10 cellular contexts compared by ENCODE assay signal in genomic region chr16:73020409-73020884, GRCh38. TPM values are rescaled to one million over a fixed set of nuclear protein-coding genes. Genes with fewer than 3 reads are reported as not detected.
DNase-seq lines count a peak whose midpoint lies in the region; ATAC-seq and TF ChIP-seq lines count a peak whose summit lies in the region.
"Had no signal": no experiment of that assay in that cellular context is flagged by ENCODE, and none has a peak within 500 bp of the region (broad histone marks: within the 10 kb centered on the region; RNA-seq: fewer than 3 reads in every experiment).

No MANE protein-coding gene starts in this region.

- TF ChIP-seq EP300 in upper lobe of left lung (IDR thresholded peaks at IDR 0.05), result no peak

- no peaks in the 10 kb centered on the region for H3K36me3 Mint-ChIP-seq in activated T-helper 17 cell treated with anti-CD3 and anti-CD28 coated beads, Interleukin-2, amount 50 U/mL, for 72 hours (ENCODE audit: low read depth)

- H3K9me3 ChIP-seq in upper lobe of left lung, result no peaks in the 10 kb centered on the region
- H3K9me3 ChIP-seq: BLaER1 had no signal

- peak; percentile 23 for DNase-seq in NCI-H2171 treated with DMSO at 0.1 percent for 48 hours (lab: John Stamatoyannopoulos, UW)
- no peak for DNase-seq in NCI-H2171 (lab: John Stamatoyannopoulos, UW)
- DNase-seq in amniotic epithelial cell (ENCODE audit: low read depth), result peak; percentile 42
- peak; percentile 38 for DNase-seq in iPS-NIHi11 (ENCODE audit: low spot score)
- peak; percentile 40 to 58 for DNase-seq in upper lobe of left lung
- DNase-seq in AML-193 (lab: John Stamatoyannopoulos, UW), result no peak
- DNase-seq: stimulated activated CD4-positive, alpha-beta T cell treated with anti-CD3 and anti-CD28 coated beads, Interleukin-15, amount 100 ng/mL, for 24 hours had no signal

- H3K9me3 Mint-ChIP-seq in activated T-helper 17 cell treated with anti-CD3 and anti-CD28 coated beads, Interleukin-2, amount 50 U/mL, for 72 hours, result no peaks in the 10 kb centered on the region

- no peaks in the 10 kb centered on the region for H3K27me3 Mint-ChIP-seq in activated T-helper 17 cell treated with anti-CD3 and anti-CD28 coated beads, Interleukin-2, amount 50 U/mL, for 72 hours

- ATAC-seq in upper lobe of left lung (ENCODE audit: low FRiP score in 2 of 2) (peak in 1 of 2 donors; percentile 70), HG02981 (IDR thresholded peaks at IDR 0.05; ENCODE audit: unreplicated experiment) (no peak)
- ATAC-seq in activated T-helper 17 cell treated with anti-CD3 and anti-CD28 coated beads, Interleukin-2, amount 50 U/mL, for 72 hours (replicated peaks), result no peak

- no peak for TF ChIP-seq POLR2A in upper lobe of left lung (IDR thresholded peaks at IDR 0.05)

- H3K4me3 Mint-ChIP-seq in activated T-helper 17 cell treated with anti-CD3 and anti-CD28 coated beads, Interleukin-2, amount 50 U/mL, for 72 hours, result no peak overlapping the region

- H3K4me1 Mint-ChIP-seq in activated T-helper 17 cell treated with anti-CD3 and anti-CD28 coated beads, Interleukin-2, amount 50 U/mL, for 72 hours, result no peaks in the 10 kb centered on the region

- peaks cover 40 to 50% (median 43%) of the 10 kb centered on the region in 4 donors for H3K4me1 ChIP-seq in upper lobe of left lung

- H3K36me3 ChIP-seq in upper lobe of left lung, result no peaks in the 10 kb centered on the region
- H3K36me3 ChIP-seq: BLaER1 had no signal

- no peak overlapping the region for H3K27ac Mint-ChIP-seq in activated T-helper 17 cell treated with anti-CD3 and anti-CD28 coated beads, Interleukin-2, amount 50 U/mL, for 72 hours

- 70 to 91% methylated on average over 12 of the region's 12 CpGs for WGBS in upper lobe of left lung, 2 donors

- peak overlapping the region; percentile 4 to 38 (median 10) for H3K27ac ChIP-seq in upper lobe of left lung
- H3K27ac ChIP-seq: BLaER1 had no signal

- TF ChIP-seq CTCF in upper lobe of left lung (IDR thresholded peaks at IDR 0.05), result no peak

- no peak overlapping the region for H3K4me3 ChIP-seq in upper lobe of left lung
- H3K4me3 ChIP-seq: BLaER1 had no signal

- H3K27me3 ChIP-seq in upper lobe of left lung, result no peaks in the 10 kb centered on the region
- H3K27me3 ChIP-seq: BLaER1 had no signal

RNA-seq across cellular contexts. Expression of gene ZFHX3, which starts 27.5 kb away (rescaled TPM):
- total RNA-seq in upper lobe of left lung, result 10 to 100 TPM; 22.4 to 40.3 (median 27.0) TPM
- total RNA-seq in activated T-helper 17 cell treated with anti-CD3 and anti-CD28 coated beads, Interleukin-2, amount 50 U/mL, for 72 hours, result under 1 TPM; 0.21 to 0.22 TPM

Comparison
In these comparisons a context has a peak if more than half of its experiments do, and no peak if none do; other contexts are left out.
1. DNase-seq: peak in NCI-H2171 treated with DMSO at 0.1 percent for 48 hours (single experiment), amniotic epithelial cell (single experiment), iPS-NIHi11 (single experiment) and upper lobe of left lung (2 of 2); none in NCI-H2171 (single experiment) and AML-193 (0 of 2).
2. RNA of gene ZFHX3, which starts 27.5 kb away (total RNA-seq): 22.4 to 40.3 TPM in upper lobe of left lung; 0.21 to 0.22 TPM in activated T-helper 17 cell treated with anti-CD3 and anti-CD28 coated beads, Interleukin-2, amount 50 U/mL, for 72 hours; every median in the first group is over 10 times any median in the second.